ENCODE assay signal across 27 cellular contexts in genomic region chr7:41418337-41418736, GRCh38.
"Had no signal": no experiment of that assay in that cellular context is flagged by ENCODE, and none has a peak within 500 bp of the region (broad histone marks: within the 10 kb centered on the region; RNA-seq: fewer than 3 reads in every experiment).

No MANE protein-coding gene starts in this region.

- H3K36me3 ChIP-seq: heart left ventricle, left lung, neural progenitor cell, neutrophil, right atrium auricular region, sigmoid colon, spleen, tibial nerve had no signal

- H3K4me1 Mint-ChIP-seq: immature natural killer cell; naive B cell; natural killer cell; nephron progenitor cell; neural progenitor cell; stimulated activated memory B cell treated with anti-CD40 and anti-IgM and Interleukin-4, amounts not matched to agents 10 μg/mL and 1 μg/mL and 100 μg/mL, for 72 hours; stimulated activated naive CD8-positive, alpha-beta T cell treated with anti-CD3 and anti-CD28 coated beads, Interleukin-15, amount 100 ng/mL, for 72 hours had no signal

- ATAC-seq: heart left ventricle; left lung; natural killer cell; psoas muscle; stimulated activated memory B cell treated with anti-CD40 and anti-IgM and Interleukin-4, amounts not matched to agents 10 μg/mL and 1 μg/mL and 100 μg/mL, for 72 hours; stimulated activated naive CD8-positive, alpha-beta T cell treated with anti-CD3 and anti-CD28 coated beads, Interleukin-15, amount 100 ng/mL, for 72 hours had no signal

- H3K4me3 Mint-ChIP-seq: immature natural killer cell; mesothelial cell of epicardium; naive B cell; natural killer cell; nephron progenitor cell; neural progenitor cell; stimulated activated memory B cell treated with anti-CD40 and anti-IgM and Interleukin-4, amounts not matched to agents 10 μg/mL and 1 μg/mL and 100 μg/mL, for 72 hours; stimulated activated naive CD8-positive, alpha-beta T cell treated with anti-CD3 and anti-CD28 coated beads, Interleukin-15, amount 100 ng/mL, for 72 hours; type B pancreatic cell had no signal

- H3K27ac ChIP-seq: heart left ventricle, left lung, neural progenitor cell, neutrophil, parathyroid adenoma, psoas muscle, right atrium auricular region, sigmoid colon, spleen, tibial nerve had no signal

- H3K27me3 ChIP-seq: heart left ventricle, left lung, neural progenitor cell, neutrophil, right atrium auricular region, sigmoid colon, spleen, tibial nerve had no signal

- H3K27ac Mint-ChIP-seq: immature natural killer cell; mesothelial cell of epicardium; naive B cell; natural killer cell; nephron progenitor cell; neural progenitor cell; stimulated activated memory B cell treated with anti-CD40 and anti-IgM and Interleukin-4, amounts not matched to agents 10 μg/mL and 1 μg/mL and 100 μg/mL, for 72 hours; stimulated activated naive CD8-positive, alpha-beta T cell treated with anti-CD3 and anti-CD28 coated beads, Interleukin-15, amount 100 ng/mL, for 72 hours; type B pancreatic cell had no signal

- H3K4me2 ChIP-seq: neural progenitor cell had no signal

- H3K9me3 ChIP-seq: neutrophil, psoas muscle, sigmoid colon had no signal

- H2AFZ ChIP-seq: neural progenitor cell, parathyroid adenoma had no signal

- H3K9me3 Mint-ChIP-seq: neural progenitor cell; stimulated activated memory B cell treated with anti-CD40 and anti-IgM and Interleukin-4, amounts not matched to agents 10 μg/mL and 1 μg/mL and 100 μg/mL, for 72 hours had no signal

- H3K4me3 ChIP-seq: heart left ventricle, left lung, lung, neural progenitor cell, psoas muscle, right atrium auricular region, sigmoid colon, spleen, tibial nerve had no signal

- FAIRE-seq: islet of Langerhans, small intestine had no signal

- H3K4me1 ChIP-seq: heart left ventricle, left lung, neural progenitor cell, parathyroid adenoma, psoas muscle, right atrium auricular region, sigmoid colon, spleen, tibial nerve had no signal

- DNase-seq: heart left ventricle; hypothalamus; immature natural killer cell; left lung; mesendoderm; naive B cell; natural killer cell; nephron progenitor cell; occipital lobe; psoas muscle; sigmoid colon; small intestine; spleen; stimulated activated CD4-positive, alpha-beta T cell treated with anti-CD3 and anti-CD28 coated beads, Interleukin-4, amount 100 ng/mL, for 24 hours; stimulated activated naive CD4-positive, alpha-beta T cell treated with Interleukin-2 at 50 U/mL for 16 hours; stimulated activated naive CD8-positive, alpha-beta T cell treated with anti-CD3 and anti-CD28 coated beads, Interleukin-15, amount 100 ng/mL, for 72 hours; substantia nigra had no signal

- H3K9ac ChIP-seq: neural progenitor cell, parathyroid adenoma had no signal

- H3K36me3 Mint-ChIP-seq: immature natural killer cell; naive B cell; natural killer cell; neural progenitor cell; stimulated activated memory B cell treated with anti-CD40 and anti-IgM and Interleukin-4, amounts not matched to agents 10 μg/mL and 1 μg/mL and 100 μg/mL, for 72 hours; type B pancreatic cell had no signal

- H3K79me2 ChIP-seq: parathyroid adenoma had no signal

- H3K27me3 Mint-ChIP-seq: naive B cell; stimulated activated memory B cell treated with anti-CD40 and anti-IgM and Interleukin-4, amounts not matched to agents 10 μg/mL and 1 μg/mL and 100 μg/mL, for 72 hours; stimulated activated naive CD8-positive, alpha-beta T cell treated with anti-CD3 and anti-CD28 coated beads, Interleukin-15, amount 100 ng/mL, for 72 hours; type B pancreatic cell had no signal
